ENCODE assay signal across 33 cellular contexts in the genomic region with DNA sequence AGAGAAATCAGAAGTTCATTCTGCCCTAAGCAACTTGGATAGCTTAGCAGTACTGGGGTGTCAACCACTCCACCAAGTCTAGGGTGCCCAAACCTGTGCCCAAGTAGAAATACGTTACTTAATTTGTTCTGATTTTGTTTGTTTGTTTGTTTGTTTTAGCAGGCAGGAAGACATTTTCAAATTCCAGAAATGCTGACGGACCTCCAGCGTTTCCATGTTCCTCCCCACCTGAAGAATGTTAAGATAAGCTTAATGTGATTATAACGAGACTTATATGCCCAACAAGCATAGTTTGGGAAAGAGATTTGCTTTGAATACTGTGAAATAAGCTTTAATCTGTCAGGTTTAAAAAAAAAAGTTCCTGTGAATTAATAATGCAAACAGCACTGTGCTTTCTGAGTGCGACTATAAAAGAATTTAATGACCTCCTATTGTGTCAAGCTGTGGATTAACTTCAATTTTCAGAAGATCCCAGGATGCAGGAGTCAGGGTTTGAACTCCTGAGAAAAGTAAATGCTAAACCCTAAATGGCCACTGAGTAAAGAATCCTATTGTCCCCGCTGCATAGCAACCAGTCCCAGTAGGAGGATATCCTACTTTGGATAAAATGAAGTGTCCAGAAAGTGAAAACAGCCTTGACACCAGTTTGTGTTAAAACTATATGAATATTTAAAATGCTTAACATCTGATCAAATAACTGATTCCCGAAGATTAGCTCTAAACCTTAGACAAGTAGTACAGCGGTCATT. TPM values are rescaled to one million over a fixed set of nuclear protein-coding genes. Genes with fewer than 3 reads are reported as not detected.
DNase-seq lines count a peak whose midpoint lies in the region; ATAC-seq, FAIRE-seq and TF ChIP-seq lines count a peak whose summit lies in the region.
"Had no signal": no experiment of that assay in that cellular context is flagged by ENCODE, and none has a peak within 500 bp of the region (broad histone marks: within the 10 kb centered on the region; RNA-seq: fewer than 3 reads in every experiment).

No MANE protein-coding gene starts in this region.

- H3K4me2 ChIP-seq in neural progenitor cell: peak overlapping the region; percentile 48
- H3K4me2 ChIP-seq: A549, SK-N-SH had no signal

- H3K79me2 ChIP-seq in neural progenitor cell (ENCODE audit: low read depth): no peaks in the 10 kb centered on the region

- H4K20me1 ChIP-seq in neural progenitor cell (ENCODE audit: low read depth): no peaks in the 10 kb centered on the region

- H3K36me3 Mint-ChIP-seq in neural progenitor cell: no peaks in the 10 kb centered on the region
- H3K36me3 Mint-ChIP-seq: CD8-positive, alpha-beta T cell had no signal

- peaks cover 30% of the 10 kb centered on the region for H3K9me3 Mint-ChIP-seq in neural progenitor cell

- H3K4me3 Mint-ChIP-seq in neural progenitor cell: peak overlapping the region; percentile 47
- H3K4me3 Mint-ChIP-seq: B cell; CD8-positive, alpha-beta T cell; T-helper 1 cell treated with Interleukin-12 subunit alpha and Interleukin-12 subunit beta and Interleukin-4 antibody, amounts not matched to agents 30 μg/mL and 1 μg/mL, for 36 hours had no signal

- no peaks in the 10 kb centered on the region for H3K9me3 ChIP-seq in neural progenitor cell (ENCODE audit: low read depth)
- H3K9me3 ChIP-seq: Peyer's patch, SK-N-SH had no signal

- no peak overlapping the region for H3K4me3 ChIP-seq in neural progenitor cell
- H3K4me3 ChIP-seq: A549, K562, Peyer's patch had no signal

- H3K36me3 ChIP-seq in neural progenitor cell: no peaks in the 10 kb centered on the region
- H3K36me3 ChIP-seq: Peyer's patch had no signal

- H3F3A ChIP-seq in neural progenitor cell (ENCODE audit: low read depth): peaks cover 18% of the 10 kb centered on the region

- peak overlapping the region; percentile 97 for H3K27ac Mint-ChIP-seq in neural progenitor cell
- H3K27ac Mint-ChIP-seq: B cell; CD8-positive, alpha-beta T cell; T-helper 1 cell treated with Interleukin-12 subunit alpha and Interleukin-12 subunit beta and Interleukin-4 antibody, amounts not matched to agents 30 μg/mL and 1 μg/mL, for 36 hours had no signal

- peaks cover 37% of the 10 kb centered on the region for H3K4me1 Mint-ChIP-seq in neural progenitor cell
- H3K4me1 Mint-ChIP-seq: B cell had no signal

- H3K27me3 ChIP-seq in neural progenitor cell: no peaks in the 10 kb centered on the region
- H3K27me3 ChIP-seq: Peyer's patch had no signal

- no peak for ATAC-seq in HG02938 (IDR thresholded peaks at IDR 0.05; ENCODE audit: unreplicated experiment)
- ATAC-seq: A549; CD8-positive, alpha-beta T cell; HCT116; K562 had no signal

- no peak overlapping the region for H3K9ac ChIP-seq in neural progenitor cell
- H3K9ac ChIP-seq: SK-N-SH had no signal

- TF ChIP-seq CTCF in neural progenitor cell (IDR thresholded peaks at IDR 0.05): no peak

- H3K27ac ChIP-seq in neural progenitor cell: no peak overlapping the region
- H3K27ac ChIP-seq: A549, C4-2B, HL-60, Peyer's patch had no signal

- peaks cover 18% of the 10 kb centered on the region for H3K4me1 ChIP-seq in neural progenitor cell
- H3K4me1 ChIP-seq: A549, Caco-2, Peyer's patch had no signal

- H3K27me3 Mint-ChIP-seq in neural progenitor cell (ENCODE audit: insufficient read depth, low read depth): peaks cover 23% of the 10 kb centered on the region

- DNase-seq in NCI-H69 (lab: John Stamatoyannopoulos, UW): peak; percentile 51
- peak; percentile 85 for DNase-seq in cerebellar cortex (ENCODE audit: low spot score)
- peak; percentile 34 for DNase-seq in neural progenitor cell (ENCODE audit: low spot score)
- DNase-seq in DMS 273 (lab: John Stamatoyannopoulos, UW; ENCODE audit: unreplicated experiment): no peak
- DNase-seq in stimulated activated CD4-positive, alpha-beta T cell treated with anti-CD3 and anti-CD28 coated beads, Interleukin-4, amount 100 ng/mL, for 24 hours: no peak
- DNase-seq in H54 (ENCODE audit: insufficient read length, low spot score): no peak
- DNase-seq: Caco-2; CD8-positive, alpha-beta T cell; DMS 273 treated with DMSO at 0.1 percent for 48 hours; DMS79; MV-4-11; NCI-H1105; NCI-H1436 treated with DMSO at 0.1 percent for 48 hours; NCI-H1930; NCI-H446 treated with DMSO at 0.1 percent for 48 hours; NCI-H526 treated with DMSO at 0.1 percent for 48 hours; OCI-M1; Peyer's patch; SHP77 treated with DMSO at 0.1 percent for 48 hours; SK-N-SH; SW 1271 had no signal

- H2AFZ ChIP-seq in neural progenitor cell (replicated peaks): no peak overlapping the region

- FAIRE-seq in G401.6 (lab: Jason Lieb, UNC) (peak; percentile 100), H54 (lab: Jason Lieb, UNC) (no peak)
- FAIRE-seq: A549, GM12892, K562 had no signal

- no peak for TF ChIP-seq POLR2A in H54 (IDR thresholded peaks at IDR 0.05; ENCODE audit: low read depth, low read length)

RNA-seq across cellular contexts. Expression of gene LYZL1, which starts 56.4 kb away (rescaled TPM):
- not detected in 2 replicates for total RNA-seq in neural progenitor cell (ENCODE audit: low replicate concordance)
- total RNA-seq: B cell; Caco-2; CD8-positive, alpha-beta T cell; K562; LHCN-M2; MCF 10A; Peyer's patch had no signal

Comparison
In these comparisons a context has a peak if more than half of its experiments do, and no peak if none do; other contexts are left out.
1. DNase-seq: peak in NCI-H69 (single experiment), cerebellar cortex (single experiment) and neural progenitor cell (single experiment); none in DMS 273 (single experiment), stimulated activated CD4-positive, alpha-beta T cell treated with anti-CD3 and anti-CD28 coated beads, Interleukin-4, amount 100 ng/mL, for 24 hours (single experiment) and H54 (single experiment).